24 cellular contexts compared by ENCODE assay signal in the genomic region with DNA sequence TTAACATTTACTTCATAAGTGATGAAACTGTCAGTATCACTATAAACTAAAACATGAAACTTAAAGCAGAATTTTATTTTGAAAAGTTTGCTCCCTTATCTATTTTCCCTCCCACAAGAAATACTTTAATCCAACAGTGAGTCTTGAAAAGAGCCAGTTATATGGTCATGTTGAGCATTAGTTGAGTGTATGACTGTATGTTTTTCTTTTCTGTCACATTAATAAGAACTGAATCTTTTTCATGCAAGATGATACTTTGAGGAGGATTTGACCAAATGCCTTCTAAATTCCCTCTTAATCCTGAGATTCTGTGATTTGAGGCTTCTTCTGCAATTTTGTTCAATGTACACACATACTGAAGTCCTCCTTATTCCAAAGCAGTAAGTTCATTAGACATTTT.
"Had no signal": no experiment of that assay in that cellular context is flagged by ENCODE, and none has a peak within 500 bp of the region (broad histone marks: within the 10 kb centered on the region; RNA-seq: fewer than 3 reads in every experiment).

No MANE protein-coding gene starts in this region.

- H3K9me3 ChIP-seq: body of pancreas, gastrocnemius medialis had no signal

- DNase-seq: activated CD4-positive, alpha-beta memory T cell treated with anti-CD3 and anti-CD28 coated beads, Interleukin-2, amount 10 ng/mL, durations not matched to agents 7 days and 5 days; activated CD4-positive, alpha-beta T cell treated with anti-CD3 and anti-CD28 coated beads for 36 hours; activated CD4-positive, alpha-beta T cell treated with anti-CD3 and anti-CD28 coated beads, Interleukin-2, amount 10 ng/mL, durations not matched to agents 24 days and 14 days; activated CD4-positive, CD25-positive, alpha-beta regulatory T cell; activated CD4-positive, CD25-positive, alpha-beta regulatory T cell treated with anti-CD3 and anti-CD28 coated beads, Interleukin-2, amount 50 U/mL, for 72 hours; activated CD8-positive, alpha-beta memory T cell treated with anti-CD3 and anti-CD28 coated beads, Interleukin-2, amount 50 U/mL, for 48 hours; activated gamma-delta T cell treated with Interleukin-2 at 50 U/mL for 16 hours; activated naive CD4-positive, alpha-beta T cell treated with anti-CD3 and anti-CD28 coated beads, Interleukin-2, amount 50 U/mL, for 16 hours; activated naive CD4-positive, alpha-beta T cell treated with Interleukin-2 at 50 U/mL for 16 hours; activated T-cell treated with anti-CD3 and anti-CD28 coated beads for 4 hours; activated T-cell treated with anti-CD3 and anti-CD28 coated beads, Interleukin-2, amount 50 U/mL, for 24 hours; activated T-cell treated with anti-CD3 and anti-CD28 coated beads, Interleukin-2, amount 50 U/mL, for 72 hours; amygdala; aorta; body of pancreas; central memory CD4-positive, alpha-beta T cell; effector memory CD4-positive, alpha-beta T cell; endodermal cell; foreskin keratinocyte; gastrocnemius medialis; glutamatergic neuron; T-helper 2 cell had no signal

- H3K4me1 Mint-ChIP-seq: activated CD4-positive, alpha-beta memory T cell treated with anti-CD3 and anti-CD28 coated beads, Interleukin-2, amount 10 ng/mL, durations not matched to agents 7 days and 5 days; activated CD4-positive, alpha-beta T cell treated with anti-CD3 and anti-CD28 coated beads for 36 hours; activated CD4-positive, alpha-beta T cell treated with anti-CD3 and anti-CD28 coated beads, Interleukin-2, amount 10 ng/mL, durations not matched to agents 24 days and 14 days had no signal

- ATAC-seq: activated CD4-positive, alpha-beta T cell treated with anti-CD3 and anti-CD28 coated beads for 36 hours; activated T-cell treated with anti-CD3 and anti-CD28 coated beads, Interleukin-2, amount 50 U/mL, for 72 hours; body of pancreas; esophagus mucosa; foreskin keratinocyte; gastrocnemius medialis had no signal

- H3K4me3 ChIP-seq: body of pancreas, gastrocnemius medialis had no signal

- H3K27me3 Mint-ChIP-seq: activated CD4-positive, alpha-beta memory T cell treated with anti-CD3 and anti-CD28 coated beads, Interleukin-2, amount 10 ng/mL, durations not matched to agents 7 days and 5 days; activated CD4-positive, alpha-beta T cell treated with anti-CD3 and anti-CD28 coated beads for 36 hours; activated CD4-positive, alpha-beta T cell treated with anti-CD3 and anti-CD28 coated beads, Interleukin-2, amount 10 ng/mL, durations not matched to agents 24 days and 14 days had no signal

- H3K27ac ChIP-seq: body of pancreas, foreskin keratinocyte, gastrocnemius medialis had no signal

- H3K4me3 Mint-ChIP-seq: activated CD4-positive, alpha-beta memory T cell treated with anti-CD3 and anti-CD28 coated beads, Interleukin-2, amount 10 ng/mL, durations not matched to agents 7 days and 5 days; activated CD4-positive, alpha-beta T cell treated with anti-CD3 and anti-CD28 coated beads for 36 hours; activated CD4-positive, alpha-beta T cell treated with anti-CD3 and anti-CD28 coated beads, Interleukin-2, amount 10 ng/mL, durations not matched to agents 24 days and 14 days; activated naive CD8-positive, alpha-beta T cell; activated T-cell treated with anti-CD3 and anti-CD28 coated beads, Interleukin-2, amount 50 U/mL, for 24 hours; activated T-cell treated with anti-CD3 and anti-CD28 coated beads, Interleukin-2, amount 50 U/mL, for 72 hours; endodermal cell had no signal

- H3K9me3 Mint-ChIP-seq: activated CD4-positive, alpha-beta memory T cell treated with anti-CD3 and anti-CD28 coated beads, Interleukin-2, amount 10 ng/mL, durations not matched to agents 7 days and 5 days; activated CD4-positive, alpha-beta T cell treated with anti-CD3 and anti-CD28 coated beads, Interleukin-2, amount 10 ng/mL, durations not matched to agents 24 days and 14 days; activated T-cell treated with anti-CD3 and anti-CD28 coated beads, Interleukin-2, amount 50 U/mL, for 24 hours; activated T-cell treated with anti-CD3 and anti-CD28 coated beads, Interleukin-2, amount 50 U/mL, for 72 hours had no signal

- H3K27ac Mint-ChIP-seq: activated CD4-positive, alpha-beta memory T cell treated with anti-CD3 and anti-CD28 coated beads, Interleukin-2, amount 10 ng/mL, durations not matched to agents 7 days and 5 days; activated CD4-positive, alpha-beta T cell treated with anti-CD3 and anti-CD28 coated beads for 36 hours; activated CD4-positive, alpha-beta T cell treated with anti-CD3 and anti-CD28 coated beads, Interleukin-2, amount 10 ng/mL, durations not matched to agents 24 days and 14 days; activated naive CD8-positive, alpha-beta T cell; activated T-cell treated with anti-CD3 and anti-CD28 coated beads, Interleukin-2, amount 50 U/mL, for 24 hours; activated T-cell treated with anti-CD3 and anti-CD28 coated beads, Interleukin-2, amount 50 U/mL, for 72 hours; endodermal cell had no signal

- H3K36me3 ChIP-seq: gastrocnemius medialis had no signal

- H3K27me3 ChIP-seq: body of pancreas, foreskin keratinocyte, gastrocnemius medialis had no signal

- H3K36me3 Mint-ChIP-seq: activated naive CD8-positive, alpha-beta T cell had no signal

- H3K4me1 ChIP-seq: body of pancreas, foreskin keratinocyte, gastrocnemius medialis had no signal
